ENCODE assay signal across 8 cellular contexts in genomic region chr6:130132286-130132701, GRCh38.
DNase-seq lines count a peak whose midpoint lies in the region; ATAC-seq lines count a peak whose summit lies in the region.

No MANE protein-coding gene starts in this region.

- no peaks in the 10 kb centered on the region for H3K9me3 Mint-ChIP-seq in activated T-cell treated with anti-CD3 and anti-CD28 coated beads, Interleukin-2, amount 50 U/mL, for 72 hours

- peaks cover 2 to 7% of the 10 kb centered on the region in 2 donors for H3K36me3 Mint-ChIP-seq in activated T-cell treated with anti-CD3 and anti-CD28 coated beads, Interleukin-2, amount 50 U/mL, for 72 hours (ENCODE audit: insufficient read depth in 2 of 2)

- no peaks in the 10 kb centered on the region for H3K27me3 Mint-ChIP-seq in activated T-cell treated with anti-CD3 and anti-CD28 coated beads, Interleukin-2, amount 50 U/mL, for 72 hours (ENCODE audit: low read depth)

- H3K27ac Mint-ChIP-seq in activated T-cell treated with anti-CD3 and anti-CD28 coated beads, Interleukin-2, amount 50 U/mL, for 72 hours: peak overlapping the region; percentile 95

- ATAC-seq in GM19452 (IDR thresholded peaks at IDR 0.05; ENCODE audit: unreplicated experiment): peak; percentile 91
- peak; percentile 67 for ATAC-seq in HG03066 (IDR thresholded peaks at IDR 0.05; ENCODE audit: low read depth, unreplicated experiment)
- peak; percentile 93 to 95 for ATAC-seq in activated T-cell treated with anti-CD3 and anti-CD28 coated beads, Interleukin-2, amount 50 U/mL, for 72 hours (replicated peaks in 1 of 2)

- H3K4me3 Mint-ChIP-seq in activated T-cell treated with anti-CD3 and anti-CD28 coated beads, Interleukin-2, amount 50 U/mL, for 72 hours: peak overlapping the region; percentile 64 to 78

- peaks cover 89% of the 10 kb centered on the region for H3K4me1 Mint-ChIP-seq in activated T-cell treated with anti-CD3 and anti-CD28 coated beads, Interleukin-2, amount 50 U/mL, for 72 hours (ENCODE audit: low read depth)

- DNase-seq in activated T-cell treated with anti-CD3 and anti-CD28 coated beads, Interleukin-2, amount 50 U/mL, for 72 hours: peak; percentile 63 to 70
- DNase-seq in stimulated activated CD8-positive, alpha-beta memory T cell treated with anti-CD3 and anti-CD28 coated beads, Interleukin-2, amount 100 ng/mL, for 48 hours (ENCODE audit: low read depth in 2 of 2): peak; percentile 23 to 36
- DNase-seq in hippocampal formation (lab: John Stamatoyannopoulos, UW): no peak
- no peak for DNase-seq in AG20443 (ENCODE audit: low spot score)
- no peak for DNase-seq in MV-4-11 (lab: John Stamatoyannopoulos, UW)
- no peak for DNase-seq in NCI-H446 (lab: John Stamatoyannopoulos, UW)

Comparison
In these comparisons a context has a peak if more than half of its experiments do, and no peak if none do; other contexts are left out.
1. DNase-seq: peak in activated T-cell treated with anti-CD3 and anti-CD28 coated beads, Interleukin-2, amount 50 U/mL, for 72 hours (2 of 2) and stimulated activated CD8-positive, alpha-beta memory T cell treated with anti-CD3 and anti-CD28 coated beads, Interleukin-2, amount 100 ng/mL, for 48 hours (2 of 2); none in hippocampal formation (0 of 2), AG20443 (single experiment), MV-4-11 (single experiment) and NCI-H446 (0 of 2).
2. Peak in every context shown above with its lines, with median percentiles within 50 percentile points of each other: ATAC-seq.